In the genomic region with DNA sequence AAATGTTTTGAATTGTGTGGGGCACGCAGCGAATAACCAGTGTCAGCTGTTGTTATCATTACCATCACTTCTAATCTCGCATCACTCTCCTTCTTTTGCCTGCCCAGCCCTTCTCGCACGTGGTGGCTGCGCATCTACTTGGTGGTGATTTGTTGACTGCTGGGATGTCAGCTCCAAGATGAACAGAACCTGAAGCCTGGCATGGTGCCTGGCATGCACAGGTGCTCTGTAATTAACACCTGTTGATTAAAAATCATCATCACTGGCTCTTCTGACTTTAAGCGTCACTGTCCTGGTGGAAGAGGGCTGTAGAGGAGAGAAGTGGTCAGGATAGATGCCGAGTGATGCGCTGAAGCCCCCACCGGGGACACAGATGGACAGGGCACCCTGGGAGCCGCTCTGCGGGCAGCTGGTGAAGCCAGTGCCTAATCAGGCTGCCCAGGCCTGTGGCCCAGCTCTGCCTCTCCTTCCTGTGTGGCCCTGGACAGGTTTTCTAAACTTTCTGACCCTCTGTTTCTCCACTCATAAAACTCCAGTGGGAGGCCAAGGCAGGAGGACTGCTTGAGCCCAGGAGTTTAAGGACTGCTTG, we compare ENCODE assay signal across 12 cellular contexts.
"Had no signal": no experiment of that assay in that cellular context is flagged by ENCODE, and none has a peak within 500 bp of the region (broad histone marks: within the 10 kb centered on the region; RNA-seq: fewer than 3 reads in every experiment).

No MANE protein-coding gene starts in this region.

- H3K36me3 Mint-ChIP-seq: activated CD4-positive, alpha-beta memory T cell treated with anti-CD3 and anti-CD28 coated beads for 36 hours; activated CD8-positive, alpha-beta memory T cell treated with anti-CD3 and anti-CD28 coated beads, Interleukin-2, amount 10 ng/mL, durations not matched to agents 7 days and 5 days; naive thymus-derived CD4-positive, alpha-beta T cell; stimulated activated naive B cell treated with anti-CD40 and anti-IgM and Interleukin-4, amounts not matched to agents 10 μg/mL and 1 μg/mL and 100 μg/mL, for 72 hours had no signal

- H3K27ac Mint-ChIP-seq: activated CD4-positive, alpha-beta memory T cell treated with anti-CD3 and anti-CD28 coated beads for 36 hours; activated CD8-positive, alpha-beta memory T cell treated with anti-CD3 and anti-CD28 coated beads, Interleukin-2, amount 10 ng/mL, durations not matched to agents 7 days and 5 days; activated T-cell treated with anti-CD3 and anti-CD28 coated beads, Interleukin-2, amount 50 U/mL, for 24 hours had no signal

- H3K36me3 ChIP-seq: pancreas, thyroid gland, vagina had no signal

- ATAC-seq: activated CD8-positive, alpha-beta memory T cell treated with anti-CD3 and anti-CD28 coated beads, Interleukin-2, amount 10 ng/mL, durations not matched to agents 7 days and 5 days; esophagus mucosa; mucosa of descending colon; naive thymus-derived CD4-positive, alpha-beta T cell; pancreas; stimulated activated naive B cell treated with anti-CD40 and anti-IgM and Interleukin-4, amounts not matched to agents 10 μg/mL and 1 μg/mL and 100 μg/mL, for 72 hours had no signal

- H3K4me3 Mint-ChIP-seq: activated CD4-positive, alpha-beta memory T cell treated with anti-CD3 and anti-CD28 coated beads for 36 hours; activated CD8-positive, alpha-beta memory T cell treated with anti-CD3 and anti-CD28 coated beads, Interleukin-2, amount 10 ng/mL, durations not matched to agents 7 days and 5 days; activated T-cell treated with anti-CD3 and anti-CD28 coated beads, Interleukin-2, amount 50 U/mL, for 24 hours; naive thymus-derived CD4-positive, alpha-beta T cell; stimulated activated naive B cell treated with anti-CD40 and anti-IgM and Interleukin-4, amounts not matched to agents 10 μg/mL and 1 μg/mL and 100 μg/mL, for 72 hours had no signal

- H3K27me3 Mint-ChIP-seq: activated CD8-positive, alpha-beta memory T cell treated with anti-CD3 and anti-CD28 coated beads, Interleukin-2, amount 10 ng/mL, durations not matched to agents 7 days and 5 days; stimulated activated naive B cell treated with anti-CD40 and anti-IgM and Interleukin-4, amounts not matched to agents 10 μg/mL and 1 μg/mL and 100 μg/mL, for 72 hours had no signal

- H3K4me1 Mint-ChIP-seq: activated CD8-positive, alpha-beta memory T cell treated with anti-CD3 and anti-CD28 coated beads, Interleukin-2, amount 10 ng/mL, durations not matched to agents 7 days and 5 days; naive thymus-derived CD4-positive, alpha-beta T cell had no signal

- H3K4me1 ChIP-seq: pancreas, thyroid gland, vagina had no signal

- H3K9me3 ChIP-seq: mucosa of descending colon, pancreas, thyroid gland, vagina had no signal

- H3K9me3 Mint-ChIP-seq: activated CD4-positive, alpha-beta memory T cell treated with anti-CD3 and anti-CD28 coated beads for 36 hours; activated T-cell treated with anti-CD3 and anti-CD28 coated beads, Interleukin-2, amount 50 U/mL, for 24 hours; stimulated activated naive B cell treated with anti-CD40 and anti-IgM and Interleukin-4, amounts not matched to agents 10 μg/mL and 1 μg/mL and 100 μg/mL, for 72 hours had no signal

- DNase-seq: activated CD4-positive, alpha-beta memory T cell treated with anti-CD3 and anti-CD28 coated beads for 36 hours; activated CD8-positive, alpha-beta memory T cell treated with anti-CD3 and anti-CD28 coated beads, Interleukin-2, amount 10 ng/mL, durations not matched to agents 7 days and 5 days; activated naive CD4-positive, alpha-beta T cell treated with anti-CD3 and anti-CD28 coated beads, Interleukin-2, amount 50 U/mL, for 16 hours; activated T-cell treated with anti-CD3 and anti-CD28 coated beads, Interleukin-2, amount 50 U/mL, for 24 hours; mucosa of descending colon; naive thymus-derived CD4-positive, alpha-beta T cell; pancreas; stimulated activated naive B cell treated with anti-CD40 and anti-IgM and Interleukin-4, amounts not matched to agents 10 μg/mL and 1 μg/mL and 100 μg/mL, for 72 hours; T1000; thyroid gland had no signal

- H3K4me3 ChIP-seq: mucosa of descending colon, pancreas, thyroid gland, vagina had no signal

- H3K27ac ChIP-seq: pancreas, thyroid gland, vagina had no signal

- H3K27me3 ChIP-seq: pancreas, thyroid gland, vagina had no signal
